ENCODE assay signal across 8 cellular contexts in the genomic region with DNA sequence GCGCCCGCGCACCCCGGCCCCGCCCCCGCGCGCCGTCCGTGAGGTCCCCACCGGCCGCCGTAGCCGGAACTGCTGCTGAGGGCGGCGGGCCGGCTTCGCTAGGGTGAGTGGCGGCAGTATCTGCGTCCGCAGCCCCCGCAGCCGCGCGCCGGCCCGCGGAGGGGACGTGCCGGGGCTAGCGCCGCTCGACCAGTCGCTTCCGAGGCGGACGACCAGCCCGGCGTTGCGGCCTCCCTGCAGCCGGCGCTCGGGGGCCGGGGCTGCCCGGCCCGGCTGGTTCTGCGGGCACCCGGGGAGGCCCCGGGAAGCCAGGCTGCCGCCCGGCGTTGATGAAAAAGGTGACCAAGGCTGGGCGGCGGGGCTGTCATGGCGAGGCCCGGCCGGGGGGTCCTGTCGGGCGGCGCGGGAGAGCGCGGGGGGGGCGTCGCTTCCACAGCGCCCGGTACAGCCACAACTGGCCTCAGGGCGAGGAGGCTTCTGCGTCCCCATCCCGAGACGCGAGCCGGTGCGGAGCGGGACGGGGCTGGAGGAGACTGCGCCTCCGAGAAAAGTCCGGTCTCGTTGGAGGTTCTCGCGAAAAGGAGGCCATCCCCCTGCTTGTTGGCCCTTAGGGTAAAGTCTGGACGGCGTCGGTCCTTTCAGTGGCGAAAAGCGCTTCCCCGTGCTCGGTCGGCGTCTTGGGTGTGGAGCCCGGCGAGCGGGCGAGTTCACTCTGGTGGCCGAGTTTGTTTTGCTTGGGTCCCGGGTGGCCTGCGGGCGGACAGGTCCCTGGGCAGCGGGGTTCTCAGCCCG.
A peak's percentile ranks its signal among the peaks of the same experiment; 100 is the strongest.
DNase-seq lines count a peak whose midpoint lies in the region; ATAC-seq and TF ChIP-seq lines count a peak whose summit lies in the region.

A gene with protein sequence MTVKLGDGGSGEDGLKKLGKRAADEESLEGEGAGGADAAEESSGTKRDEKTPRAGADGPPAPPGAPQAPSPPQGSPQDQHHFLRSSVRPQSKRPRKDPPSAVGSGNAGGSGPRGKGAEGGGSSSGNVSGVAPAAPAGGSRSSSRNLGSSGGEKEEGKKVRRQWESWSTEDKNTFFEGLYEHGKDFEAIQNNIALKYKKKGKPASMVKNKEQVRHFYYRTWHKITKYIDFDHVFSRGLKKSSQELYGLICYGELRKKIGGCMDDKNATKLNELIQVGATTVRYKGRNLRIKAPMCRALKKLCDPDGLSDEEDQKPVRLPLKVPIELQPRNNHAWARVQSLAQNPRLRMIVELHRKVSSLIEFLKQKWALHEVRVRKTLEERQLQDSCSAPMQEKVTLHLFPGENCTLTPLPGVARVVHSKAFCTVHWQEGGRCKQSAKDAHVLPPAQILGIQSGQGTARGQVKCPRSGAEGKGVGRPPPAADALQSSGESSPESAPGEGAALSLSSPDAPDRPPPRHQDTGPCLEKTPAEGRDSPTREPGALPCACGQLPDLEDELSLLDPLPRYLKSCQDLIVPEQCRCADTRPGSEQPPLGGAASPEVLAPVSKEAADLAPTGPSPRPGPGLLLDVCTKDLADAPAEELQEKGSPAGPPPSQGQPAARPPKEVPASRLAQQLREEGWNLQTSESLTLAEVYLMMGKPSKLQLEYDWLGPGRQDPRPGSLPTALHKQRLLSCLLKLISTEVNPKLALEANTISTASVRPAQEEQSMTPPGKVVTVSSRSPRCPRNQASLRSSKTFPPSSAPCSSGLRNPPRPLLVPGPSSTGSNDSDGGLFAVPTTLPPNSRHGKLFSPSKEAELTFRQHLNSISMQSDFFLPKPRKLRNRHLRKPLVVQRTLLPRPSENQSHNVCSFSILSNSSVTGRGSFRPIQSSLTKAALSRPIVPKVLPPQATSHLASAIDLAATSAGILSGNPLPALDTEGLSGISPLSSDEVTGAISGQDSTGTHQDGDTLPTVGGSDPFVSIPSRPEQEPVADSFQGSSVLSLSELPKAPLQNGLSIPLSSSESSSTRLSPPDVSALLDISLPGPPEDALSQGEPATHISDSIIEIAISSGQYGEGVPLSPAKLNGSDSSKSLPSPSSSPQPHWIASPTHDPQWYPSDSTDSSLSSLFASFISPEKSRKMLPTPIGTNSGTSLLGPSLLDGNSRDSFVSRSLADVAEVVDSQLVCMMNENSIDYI (N-terminal part only) (plus strand): TSS at position 41 of the 792 bp plus-strand sequence. CDS start 2,280 bp downstream, outside the sequence.

- H3K4me3 ChIP-seq in fibroblast of pulmonary artery (replicated peaks; ENCODE audit: low read depth, low read length) (peak within 1 kb of the TSS; percentile 80), neutrophil (ENCODE audit: low read depth in 1 of 2, low read length in 1 of 2) (peak within 1 kb of the TSS; percentile 75 to 93)

- H3K4me1 ChIP-seq in neutrophil (ENCODE audit: control insufficient read depth in 1 of 2, insufficient read depth in 1 of 2, low read depth in 1 of 2, low read length in 1 of 2): peaks cover 42 to 48% of the 10 kb centered on the region in 2 experiments

- no peaks in the 10 kb centered on the region for H3K9me3 ChIP-seq in neutrophil

- DNase-seq in NCI-H748 (lab: John Stamatoyannopoulos, UW; ENCODE audit: unreplicated experiment) (peak; percentile 15), NCI-H748 treated with DMSO at 0.1 percent for 48 hours (lab: John Stamatoyannopoulos, UW) (no peak), fibroblast of pulmonary artery (ENCODE audit: low read depth) (no peak), NCI-H1436 treated with DMSO at 0.1 percent for 48 hours (lab: John Stamatoyannopoulos, UW) (no peak), NCI-H187 treated with DMSO at 0.1 percent for 48 hours (lab: John Stamatoyannopoulos, UW) (no peak)
- DNase-seq in activated CD4-positive, alpha-beta T cell treated with anti-CD3 and anti-CD28 coated beads for 48 hours: peak; percentile 30

- peak within 1 kb of the TSS; percentile 88 for H3K27ac ChIP-seq in neutrophil

- peaks cover 18% of the 10 kb centered on the region for H3K36me3 ChIP-seq in neutrophil

- TF ChIP-seq CTCF in fibroblast of pulmonary artery (IDR thresholded peaks at IDR 0.05; ENCODE audit: low read length, missing control alignments): no peak
- no peak for TF ChIP-seq CTCF in neutrophil (IDR thresholded peaks at IDR 0.05)

- ATAC-seq in HG03378 (IDR thresholded peaks at IDR 0.05; ENCODE audit: unreplicated experiment): peak; percentile 0

- peaks cover 58% of the 10 kb centered on the region for H3K27me3 ChIP-seq in neutrophil

Comparison
In these comparisons a context has a peak if more than half of its experiments do, and no peak if none do; other contexts are left out.
1. DNase-seq: peak in NCI-H748 (single experiment) and activated CD4-positive, alpha-beta T cell treated with anti-CD3 and anti-CD28 coated beads for 48 hours (single experiment); none in NCI-H748 treated with DMSO at 0.1 percent for 48 hours (single experiment), fibroblast of pulmonary artery (single experiment), NCI-H1436 treated with DMSO at 0.1 percent for 48 hours (single experiment) and NCI-H187 treated with DMSO at 0.1 percent for 48 hours (single experiment).